In genomic region chr1:80453775-80454174, GRCh38 we compare ENCODE assay signal across 3 cellular contexts.
"Had no signal": no experiment of that assay in that cellular context is flagged by ENCODE, and none has a peak within 500 bp of the region (broad histone marks: within the 10 kb centered on the region; RNA-seq: fewer than 3 reads in every experiment).

No MANE protein-coding gene starts in this region.

- DNase-seq: GDM1, GF-D8 had no signal

- H3K4me3 ChIP-seq: GM12878 had no signal

- ATAC-seq: GM12878 had no signal
